22 cellular contexts compared by ENCODE assay signal in genomic region chr11:112237451-112237850, GRCh38. TPM values are rescaled to one million over a fixed set of nuclear protein-coding genes. Genes with fewer than 3 reads are reported as not detected.
"Had no signal": no experiment of that assay in that cellular context is flagged by ENCODE, and none has a peak within 500 bp of the region (broad histone marks: within the 10 kb centered on the region; RNA-seq: fewer than 3 reads in every experiment).

No MANE protein-coding gene starts in this region.

- H3K27me3 ChIP-seq: MG63, Peyer's patch, SJCRH30 had no signal

- H3K4me1 ChIP-seq: Peyer's patch had no signal

- ATAC-seq: Right ventricle myocardium inferior, SK-N-SH treated with all-trans-retinoic acid at 6 μM for 48 hours had no signal

- DNase-seq: Karpas-422, KG1, MG63, NCI-H1092, NCI-H1436, NCI-H187, NCI-H2029, NCI-H2081 treated with DMSO at 0.1 percent for 48 hours, NCI-H2171, NCI-H226, NCI-H446, NCI-H510A, NCI-H524 treated with DMSO at 0.1 percent for 48 hours, NCI-H69, NCI-H774, Peyer's patch, SHP77 treated with DMSO at 0.1 percent for 48 hours, SJCRH30 had no signal

- H3K4me3 ChIP-seq: MG63, Peyer's patch, SJCRH30 had no signal

- H3K27ac ChIP-seq: Peyer's patch, SJCRH30 had no signal

- H3K9me3 ChIP-seq: MG63, Peyer's patch, SJCRH30 had no signal

RNA-seq across cellular contexts. Expression of gene PLET1, which starts 23.2 kb away (rescaled TPM):
- total RNA-seq: HT1080, Peyer's patch, Right ventricle myocardium inferior, RPMI7951, SJCRH30 had no signal
